ENCODE assay signal across 8 cellular contexts in genomic region chr9:99266136-99267023, GRCh38. TPM values are rescaled to one million over a fixed set of nuclear protein-coding genes. Genes with fewer than 3 reads are reported as not detected.
DNase-seq lines count a peak whose midpoint lies in the region; ATAC-seq lines count a peak whose summit lies in the region.

No MANE protein-coding gene starts in this region.

- H4K5ac ChIP-seq in mesendoderm (ENCODE audit: low read length): no peak overlapping the region

- no peaks in the 10 kb centered on the region for H3K9me3 ChIP-seq in effector memory CD4-positive, alpha-beta T cell (ENCODE audit: control insufficient read depth, low read length)

- peaks cover 2% of the 10 kb centered on the region for H3K4me1 ChIP-seq in effector memory CD4-positive, alpha-beta T cell (ENCODE audit: control insufficient read depth, insufficient read depth, low read length, poor library complexity, severe bottlenecking)
- H3K4me1 ChIP-seq in mesendoderm (ENCODE audit: control insufficient read depth, low read depth, low read length): no peaks in the 10 kb centered on the region

- POLR2A ChIA-PET in activated CD8-positive, alpha-beta T cell treated with anti-CD3 and anti-CD28 coated beads, Interleukin-2, amount 10 ng/mL, durations not matched to agents 7 days and 5 days (lab: Charles Lee): no interaction called here

- no peak overlapping the region for H3K9ac ChIP-seq in mesendoderm (ENCODE audit: low read length)

- no peak overlapping the region for H3K23ac ChIP-seq in mesendoderm (ENCODE audit: low read length)

- no CpG with 5 or more reads among the region's 18 CpGs for WGBS in mesendoderm (ENCODE audit: extremely low coverage, insufficient coverage, low lambda C conversion rate)

- no peak overlapping the region for H3K27ac Mint-ChIP-seq in activated CD8-positive, alpha-beta T cell treated with anti-CD3 and anti-CD28 coated beads, Interleukin-2, amount 10 ng/mL, durations not matched to agents 7 days and 5 days

- no peaks in the 10 kb centered on the region for H3K79me2 ChIP-seq in mesendoderm (ENCODE audit: control insufficient read depth, insufficient read depth, low read length)

- H2BK5ac ChIP-seq in mesendoderm (ENCODE audit: low read length): no peak overlapping the region

- no peak overlapping the region for H3K4me2 ChIP-seq in mesendoderm (ENCODE audit: low read length)

- H3K4me3 ChIP-seq in effector memory CD4-positive, alpha-beta T cell (ENCODE audit: insufficient read depth, low read depth, low read length, poor library complexity, severe bottlenecking): peak overlapping the region; percentile 8
- no peak overlapping the region for H3K4me3 ChIP-seq in mesendoderm (ENCODE audit: low read length)

- H4K8ac ChIP-seq in mesendoderm (ENCODE audit: low read depth, low read length): no peak overlapping the region

- H3K4me3 Mint-ChIP-seq in activated CD8-positive, alpha-beta T cell treated with anti-CD3 and anti-CD28 coated beads, Interleukin-2, amount 10 ng/mL, durations not matched to agents 7 days and 5 days: no peak overlapping the region

- no peak overlapping the region for H2BK15ac ChIP-seq in mesendoderm (replicated peaks; ENCODE audit: low read depth)

- peak; percentile 59 for DNase-seq in AG08396 (ENCODE audit: low spot score)
- peak; percentile 29 to 67 for DNase-seq in NCI-H526 (lab: John Stamatoyannopoulos, UW)
- DNase-seq in activated CD8-positive, alpha-beta T cell treated with anti-CD3 and anti-CD28 coated beads, Interleukin-2, amount 10 ng/mL, durations not matched to agents 7 days and 5 days: peak; percentile 77
- peak in 2 of 3 donors; percentile 4 to 21 for DNase-seq in effector memory CD4-positive, alpha-beta T cell
- DNase-seq in mesendoderm: peak; percentile 83
- DNase-seq in stimulated activated CD8-positive, alpha-beta memory T cell treated with anti-CD3 and anti-CD28 coated beads, Interleukin-7, amount 100 ng/mL, for 1 hour (ENCODE audit: low read depth in 2 of 2): peak; percentile 17 to 21

- no peaks in the 10 kb centered on the region for H3K36me3 Mint-ChIP-seq in activated CD8-positive, alpha-beta T cell treated with anti-CD3 and anti-CD28 coated beads, Interleukin-2, amount 10 ng/mL, durations not matched to agents 7 days and 5 days (ENCODE audit: low read depth)

- peaks cover 11% of the 10 kb centered on the region for H3K4me1 Mint-ChIP-seq in activated CD8-positive, alpha-beta T cell treated with anti-CD3 and anti-CD28 coated beads, Interleukin-2, amount 10 ng/mL, durations not matched to agents 7 days and 5 days (ENCODE audit: low read depth)

- H2BK120ac ChIP-seq in mesendoderm (ENCODE audit: low read depth, low read length): no peak overlapping the region

- H3K4ac ChIP-seq in mesendoderm (ENCODE audit: low read depth, low read length): no peak overlapping the region

- no peaks in the 10 kb centered on the region for H3K9me3 Mint-ChIP-seq in activated CD8-positive, alpha-beta T cell treated with anti-CD3 and anti-CD28 coated beads, Interleukin-2, amount 10 ng/mL, durations not matched to agents 7 days and 5 days (ENCODE audit: insufficient read depth)

- H3K18ac ChIP-seq in mesendoderm (ENCODE audit: low read length): no peak overlapping the region

- no peak overlapping the region for H3K27ac ChIP-seq in effector memory CD4-positive, alpha-beta T cell (ENCODE audit: insufficient read depth, low read length, poor library complexity, severe bottlenecking)
- H3K27ac ChIP-seq in mesendoderm (ENCODE audit: low read depth, low read length): no peak overlapping the region

- H3K27me3 ChIP-seq in effector memory CD4-positive, alpha-beta T cell (replicated peaks; ENCODE audit: control insufficient read depth, insufficient read depth, low read length, poor library complexity, severe bottlenecking): no peaks in the 10 kb centered on the region
- H3K27me3 ChIP-seq in mesendoderm (ENCODE audit: insufficient read depth, low read length, poor library complexity): no peaks in the 10 kb centered on the region

- no peaks in the 10 kb centered on the region for H3K36me3 ChIP-seq in effector memory CD4-positive, alpha-beta T cell (ENCODE audit: control insufficient read depth, insufficient read depth, low read length)
- H3K36me3 ChIP-seq in mesendoderm (ENCODE audit: control insufficient read depth, insufficient read depth, low read length): no peaks in the 10 kb centered on the region

- no peaks in the 10 kb centered on the region for H3K79me1 ChIP-seq in mesendoderm (ENCODE audit: low read length)

- H3K56ac ChIP-seq in mesendoderm (ENCODE audit: low read length): peak overlapping the region; percentile 1

- CTCF ChIA-PET in activated CD8-positive, alpha-beta T cell treated with anti-CD3 and anti-CD28 coated beads, Interleukin-2, amount 10 ng/mL, durations not matched to agents 7 days and 5 days (lab: Charles Lee): interaction anchor here (0.6 to 2.9 kb wide), 11 partner anchors 9 to 746 kb away, joined by 3 to 21 read pairs (median 4); no protein-coding TSS in a partner anchor

- ATAC-seq in GM18517 (IDR thresholded peaks at IDR 0.05; ENCODE audit: unreplicated experiment): peak; percentile 51
- peak; percentile 57 for ATAC-seq in HG03139 (IDR thresholded peaks at IDR 0.05; ENCODE audit: unreplicated experiment)
- peak; percentile 84 for ATAC-seq in activated CD8-positive, alpha-beta T cell treated with anti-CD3 and anti-CD28 coated beads, Interleukin-2, amount 10 ng/mL, durations not matched to agents 7 days and 5 days

- no peak overlapping the region for H2AK5ac ChIP-seq in mesendoderm (ENCODE audit: low read length)

- peaks cover 7% of the 10 kb centered on the region for H3K27me3 Mint-ChIP-seq in activated CD8-positive, alpha-beta T cell treated with anti-CD3 and anti-CD28 coated beads, Interleukin-2, amount 10 ng/mL, durations not matched to agents 7 days and 5 days (ENCODE audit: low read depth)

RNA-seq across cellular contexts. Expression of gene SEC61B, which starts 44.3 kb away (rescaled TPM):
- total RNA-seq in activated CD8-positive, alpha-beta T cell treated with anti-CD3 and anti-CD28 coated beads, Interleukin-2, amount 10 ng/mL, durations not matched to agents 7 days and 5 days: 100 to 1,000 TPM; 122 to 124 TPM
- polyA plus RNA-seq in mesendoderm (2013, experiment 1 of 2): 561 TPM
- polyA plus RNA-seq in mesendoderm (2013, experiment 2 of 2): 537 TPM

RNA-seq across cellular contexts. Expression of gene ALG2, which starts 44.6 kb away (rescaled TPM):
- 10 to 100 TPM; 19.9 to 22.0 TPM for total RNA-seq in activated CD8-positive, alpha-beta T cell treated with anti-CD3 and anti-CD28 coated beads, Interleukin-2, amount 10 ng/mL, durations not matched to agents 7 days and 5 days
- polyA plus RNA-seq in mesendoderm (2013, experiment 1 of 2): 31.2 TPM
- polyA plus RNA-seq in mesendoderm (2013, experiment 2 of 2): 31.0 TPM

Comparison
In these comparisons a context has a peak if more than half of its experiments do, and no peak if none do; other contexts are left out.
1. DNase-seq: peak in every context shown above with its lines; median percentile 83 in mesendoderm; 77 in activated CD8-positive, alpha-beta T cell treated with anti-CD3 and anti-CD28 coated beads, Interleukin-2, amount 10 ng/mL, durations not matched to agents 7 days and 5 days; 59 in AG08396; 48 in NCI-H526; 19 in stimulated activated CD8-positive, alpha-beta memory T cell treated with anti-CD3 and anti-CD28 coated beads, Interleukin-7, amount 100 ng/mL, for 1 hour; 12 in effector memory CD4-positive, alpha-beta T cell.